Comparison of ENCODE assay signal across 9 cellular contexts in genomic region chr5:124744170-124744911, GRCh38. TPM values are rescaled to one million over a fixed set of nuclear protein-coding genes. Genes with fewer than 3 reads are reported as not detected.
A peak's percentile ranks its signal among the peaks of the same experiment; 100 is the strongest.
DNase-seq lines count a peak whose midpoint lies in the region; ATAC-seq and TF ChIP-seq lines count a peak whose summit lies in the region.
"Had no signal": no experiment of that assay in that cellular context is flagged by ENCODE, and none has a peak within 500 bp of the region (broad histone marks: within the 10 kb centered on the region; RNA-seq: fewer than 3 reads in every experiment).

No MANE protein-coding gene starts in this region.

- H3K9me3 ChIP-seq in iPS-20b (ENCODE audit: insufficient read depth, low read depth, low read length) (no peaks in the 10 kb centered on the region), smooth muscle cell (replicated peaks; ENCODE audit: low read depth) (no peaks in the 10 kb centered on the region)

- H3K79me2 ChIP-seq in smooth muscle cell (ENCODE audit: low read depth), result peaks cover 64% of the 10 kb centered on the region

- H3K4me1 ChIP-seq in iPS-20b (ENCODE audit: insufficient read depth, low read length), result peaks cover 46% of the 10 kb centered on the region
- peaks cover 34% of the 10 kb centered on the region for H3K4me1 ChIP-seq in smooth muscle cell (ENCODE audit: low read depth)

- no peaks in the 10 kb centered on the region for H3K36me3 Mint-ChIP-seq in activated CD4-positive, alpha-beta T cell treated with anti-CD3 and anti-CD28 coated beads, Interleukin-2, amount 10 ng/mL, durations not matched to agents 7 days and 5 days (ENCODE audit: low read depth)
- H3K36me3 Mint-ChIP-seq: activated naive CD4-positive, alpha-beta T cell treated with anti-CD3 and anti-CD28 coated beads, Interleukin-2, amount 50 U/mL, for 24 hours had no signal

- POLR2A ChIA-PET in activated CD4-positive, alpha-beta T cell treated with anti-CD3 and anti-CD28 coated beads, Interleukin-2, amount 10 ng/mL, durations not matched to agents 7 days and 5 days (lab: Charles Lee), result no interaction called here

- CTCF ChIA-PET in activated CD4-positive, alpha-beta T cell treated with anti-CD3 and anti-CD28 coated beads, Interleukin-2, amount 10 ng/mL, durations not matched to agents 7 days and 5 days (lab: Charles Lee), result no interaction called here

- H3K9ac ChIP-seq in iPS-20b (ENCODE audit: low read depth, low read length) (peak overlapping the region; percentile 88), smooth muscle cell (ENCODE audit: low read depth) (peak overlapping the region; percentile 89)

- H3K27ac ChIP-seq in iPS-20b (ENCODE audit: low read length) (no peak overlapping the region), smooth muscle cell (ENCODE audit: low read depth) (peak overlapping the region; percentile 94)

- peaks cover 20% of the 10 kb centered on the region for H3K4me1 Mint-ChIP-seq in activated CD4-positive, alpha-beta T cell treated with anti-CD3 and anti-CD28 coated beads, Interleukin-2, amount 10 ng/mL, durations not matched to agents 7 days and 5 days

- TF ChIP-seq CTCF in smooth muscle cell (IDR thresholded peaks at IDR 0.05; ENCODE audit: borderline replicate concordance, insufficient read depth, poor library complexity, severe bottlenecking), result no peak

- H3K27ac Mint-ChIP-seq in activated CD4-positive, alpha-beta T cell treated with anti-CD3 and anti-CD28 coated beads, Interleukin-2, amount 10 ng/mL, durations not matched to agents 7 days and 5 days, result no peak overlapping the region
- H3K27ac Mint-ChIP-seq: activated naive CD4-positive, alpha-beta T cell treated with anti-CD3 and anti-CD28 coated beads, Interleukin-2, amount 50 U/mL, for 24 hours had no signal

- H3K27me3 Mint-ChIP-seq in activated CD4-positive, alpha-beta T cell treated with anti-CD3 and anti-CD28 coated beads, Interleukin-2, amount 10 ng/mL, durations not matched to agents 7 days and 5 days, result peaks cover 12% of the 10 kb centered on the region

- peaks cover 11% of the 10 kb centered on the region for H3K36me3 ChIP-seq in iPS-20b (ENCODE audit: insufficient read depth, low read depth, low read length)
- H3K36me3 ChIP-seq in smooth muscle cell (ENCODE audit: low read depth), result no peaks in the 10 kb centered on the region

- 14% methylated on average over 25 of the region's 26 CpGs for WGBS in smooth muscle cell (ENCODE audit: low lambda C conversion rate)

- peak overlapping the region; percentile 96 for H3K4me2 ChIP-seq in smooth muscle cell

- H3F3A ChIP-seq in smooth muscle cell (ENCODE audit: low read depth), result peaks cover 18% of the 10 kb centered on the region

- no peak overlapping the region for H2AFZ ChIP-seq in smooth muscle cell (ENCODE audit: low read depth)

- ATAC-seq in HG02885 (IDR thresholded peaks at IDR 0.05; ENCODE audit: poor library complexity, unreplicated experiment) (no peak), GM21619 (IDR thresholded peaks at IDR 0.05; ENCODE audit: unreplicated experiment) (no peak)

- H3K4me3 Mint-ChIP-seq in activated CD4-positive, alpha-beta T cell treated with anti-CD3 and anti-CD28 coated beads, Interleukin-2, amount 10 ng/mL, durations not matched to agents 7 days and 5 days, result no peak overlapping the region
- H3K4me3 Mint-ChIP-seq: activated naive CD4-positive, alpha-beta T cell treated with anti-CD3 and anti-CD28 coated beads, Interleukin-2, amount 50 U/mL, for 24 hours had no signal

- no peaks in the 10 kb centered on the region for H3K9me3 Mint-ChIP-seq in activated CD4-positive, alpha-beta T cell treated with anti-CD3 and anti-CD28 coated beads, Interleukin-2, amount 10 ng/mL, durations not matched to agents 7 days and 5 days

- H4K20me1 ChIP-seq in smooth muscle cell (ENCODE audit: low read depth), result peaks cover 23% of the 10 kb centered on the region

- H3K4me3 ChIP-seq in iPS-20b (ENCODE audit: low read length) (peak overlapping the region; percentile 87), smooth muscle cell (peak overlapping the region; percentile 80)

- H3K27me3 ChIP-seq in iPS-20b (ENCODE audit: insufficient read depth, low read length), result no peaks in the 10 kb centered on the region
- no peaks in the 10 kb centered on the region for H3K27me3 ChIP-seq in smooth muscle cell (ENCODE audit: low read depth)

- peak; percentile 68 for DNase-seq in HCEC 1CT
- DNase-seq in anterior cingulate cortex (lab: John Stamatoyannopoulos, UW), result peak in 48 of 58 donors; percentile 18 to 75 (median 54)
- DNase-seq in smooth muscle cell (lab: John Stamatoyannopoulos, UW; ENCODE audit: unreplicated experiment), result no peak
- no peak for DNase-seq in activated CD4-positive, alpha-beta T cell treated with anti-CD3 and anti-CD28 coated beads, Interleukin-2, amount 10 ng/mL, durations not matched to agents 7 days and 5 days
- no peak for DNase-seq in OCI-M2 (lab: John Stamatoyannopoulos, UW; ENCODE audit: unreplicated experiment)

RNA-seq across cellular contexts. Expression of gene ZNF608, which starts 2.1 kb away (rescaled TPM):
- total RNA-seq in smooth muscle cell, result 33.1 and 69.5 TPM in 2 replicates
- polyA plus RNA-seq in smooth muscle cell, result 15.4 and 22.0 TPM in 2 replicates
- total RNA-seq in activated CD4-positive, alpha-beta T cell treated with anti-CD3 and anti-CD28 coated beads, Interleukin-2, amount 10 ng/mL, durations not matched to agents 7 days and 5 days, result not detected

Comparison
In these comparisons a context has a peak if more than half of its experiments do, and no peak if none do; other contexts are left out.
1. DNase-seq: peak in HCEC 1CT (single experiment) and anterior cingulate cortex (48 of 58); none in smooth muscle cell (single experiment), activated CD4-positive, alpha-beta T cell treated with anti-CD3 and anti-CD28 coated beads, Interleukin-2, amount 10 ng/mL, durations not matched to agents 7 days and 5 days (single experiment) and OCI-M2 (single experiment).
2. RNA of gene ZNF608, which starts 2.1 kb away (total RNA-seq): 33.1 to 69.5 TPM in smooth muscle cell; not detected in activated CD4-positive, alpha-beta T cell treated with anti-CD3 and anti-CD28 coated beads, Interleukin-2, amount 10 ng/mL, durations not matched to agents 7 days and 5 days; every median in the first group is over 10 times any median in the second.